Comparison of ENCODE assay signal across 8 cellular contexts in the genomic region with DNA sequence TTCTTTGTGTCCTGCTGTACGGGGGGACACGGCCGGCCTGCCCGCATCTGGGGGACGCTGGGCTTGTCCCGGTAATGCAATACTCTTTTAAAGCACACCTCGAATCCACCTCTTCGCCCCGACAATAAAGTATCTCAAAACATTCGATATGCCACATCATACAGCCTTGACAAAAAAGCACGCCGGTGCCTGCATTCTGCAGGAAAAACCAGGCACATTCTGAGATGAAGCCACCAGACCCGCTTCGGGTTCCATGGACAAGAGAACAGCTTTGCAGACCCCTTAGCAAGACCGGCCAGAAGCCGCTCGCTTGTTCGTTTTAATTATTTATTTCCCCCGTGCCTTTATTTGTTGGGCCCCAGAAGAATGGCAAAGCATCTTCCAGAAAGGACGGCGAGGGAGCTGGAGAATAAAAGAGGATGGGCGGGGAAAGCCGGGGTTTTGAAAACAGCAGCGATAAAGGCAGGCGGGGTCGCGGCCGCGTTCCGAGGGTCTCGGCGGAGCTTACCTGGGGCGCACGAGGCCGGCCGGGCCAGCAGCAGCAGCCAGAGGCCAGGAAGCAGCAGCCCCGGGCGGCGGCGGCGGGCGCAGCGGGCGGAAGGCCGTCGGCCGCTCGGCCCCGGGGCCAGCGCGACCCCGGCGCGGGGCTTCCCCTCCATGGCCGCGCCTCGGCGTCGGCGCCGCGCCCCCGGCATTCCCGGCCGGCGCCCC. TPM values are rescaled to one million over a fixed set of nuclear protein-coding genes. Genes with fewer than 3 reads are reported as not detected.
DNase-seq lines count a peak whose midpoint lies in the region; ATAC-seq and TF ChIP-seq lines count a peak whose summit lies in the region.

No MANE protein-coding gene starts in this region.

- ATAC-seq in DND-41 (ENCODE audit: insufficient read depth, low read depth) (peak; percentile 4; the same call in 2 of the 3 replicates), GM21360 (IDR thresholded peaks at IDR 0.05; ENCODE audit: unreplicated experiment) (peak; percentile 53)
- ATAC-seq in activated CD8-positive, alpha-beta memory T cell treated with anti-CD3 and anti-CD28 coated beads, Interleukin-2, amount 10 ng/mL, durations not matched to agents 7 days and 5 days: peak; percentile 32

- no peaks in the 10 kb centered on the region for H3K9me3 Mint-ChIP-seq in activated CD8-positive, alpha-beta memory T cell treated with anti-CD3 and anti-CD28 coated beads, Interleukin-2, amount 10 ng/mL, durations not matched to agents 7 days and 5 days (ENCODE audit: low read depth)

- H3K4me3 Mint-ChIP-seq in activated CD8-positive, alpha-beta memory T cell treated with anti-CD3 and anti-CD28 coated beads, Interleukin-2, amount 10 ng/mL, durations not matched to agents 7 days and 5 days: peak overlapping the region; percentile 78

- no peak overlapping the region; the same call in 1 of the 2 replicates for H3K27ac ChIP-seq in DND-41 (ENCODE audit: low read length)
- no peak overlapping the region for H3K27ac ChIP-seq in iPS DF 6.9 (ENCODE audit: low read length)
- no peak overlapping the region for H3K27ac ChIP-seq in spleen

- TF ChIP-seq POLR2A in spleen (IDR thresholded peaks at IDR 0.05): no peak

- peak overlapping the region; percentile 79 for H2AFZ ChIP-seq in DND-41 (ENCODE audit: low read depth, low read length)

- peaks cover 16% of the 10 kb centered on the region for H3K27me3 ChIP-seq in DND-41 (ENCODE audit: insufficient read depth, low read length, poor library complexity)
- H3K27me3 ChIP-seq in iPS DF 6.9 (ENCODE audit: control insufficient read depth, insufficient read depth, low read length): no peaks in the 10 kb centered on the region
- peaks cover 0 to 48% (median 14%) of the 10 kb centered on the region in 7 donors for H3K27me3 ChIP-seq in spleen (replicated peaks in 1 of 7)

- H3K4me3 ChIP-seq in DND-41 (ENCODE audit: low read depth in 1 of 2, low read length in 2 of 2): peak overlapping the region; percentile 35 to 62; a peak in 3 of 4 replicates
- H3K4me3 ChIP-seq in iPS DF 6.9 (ENCODE audit: low read length): peak overlapping the region; percentile 56
- H3K4me3 ChIP-seq in spleen: peak overlapping the region; percentile 38 to 79 (median 52)

- no CpG with 5 or more reads among the region's 66 CpGs for WGBS in iPS DF 6.9 (ENCODE audit: insufficient coverage, insufficient read length)
- 1 to 2% (median 2%) methylated on average over 34 to 66 of the region's 66 CpGs for WGBS in spleen, 5 donors

- H3K9me3 ChIP-seq in DND-41 (ENCODE audit: insufficient read depth, low read length, severe bottlenecking) (no peaks in the 10 kb centered on the region), iPS DF 6.9 (ENCODE audit: control insufficient read depth, insufficient read depth, low read length) (no peaks in the 10 kb centered on the region), spleen (no peaks in the 10 kb centered on the region)

- no peaks in the 10 kb centered on the region for H3K36me3 Mint-ChIP-seq in activated CD8-positive, alpha-beta memory T cell treated with anti-CD3 and anti-CD28 coated beads, Interleukin-2, amount 10 ng/mL, durations not matched to agents 7 days and 5 days

- peak overlapping the region; percentile 89 for H3K4me2 ChIP-seq in DND-41 (ENCODE audit: insufficient read depth, low read length)

- H3K36me3 ChIP-seq in DND-41 (ENCODE audit: insufficient read depth, low read length): no peaks in the 10 kb centered on the region
- no peaks in the 10 kb centered on the region for H3K36me3 ChIP-seq in iPS DF 6.9 (ENCODE audit: control insufficient read depth, insufficient read depth, low read length)
- H3K36me3 ChIP-seq in spleen: no peaks in the 10 kb centered on the region

- no peaks in the 10 kb centered on the region for H4K20me1 ChIP-seq in DND-41 (ENCODE audit: insufficient read depth, low read length)

- intact Hi-C loops in spleen (cut with DNase I; ENCODE audit: low total_unique reads): no loop called here

- CTCF ChIA-PET in activated CD8-positive, alpha-beta memory T cell treated with anti-CD3 and anti-CD28 coated beads, Interleukin-2, amount 10 ng/mL, durations not matched to agents 7 days and 5 days (lab: Charles Lee): interaction anchor here (1.4 to 3.3 kb wide), 3 partner anchors 36 to 95 kb away, joined by 3 to 24 read pairs (median 5); no protein-coding TSS in a partner anchor

- H3K27ac Mint-ChIP-seq in activated CD8-positive, alpha-beta memory T cell treated with anti-CD3 and anti-CD28 coated beads, Interleukin-2, amount 10 ng/mL, durations not matched to agents 7 days and 5 days: peak overlapping the region; percentile 29

- DNase-seq in DND-41 (peak; percentile 35), HK-2 (ENCODE audit: unreplicated experiment) (peak; percentile 33), iPS DF 6.9 (ENCODE audit: low read depth, low spot score) (no peak), spleen (peak; percentile 77), GM19238 (ENCODE audit: insufficient read length, low spot score) (no peak), CD1c-positive myeloid dendritic cell (ENCODE audit: extremely low spot score) (no peak)
- DNase-seq in activated CD8-positive, alpha-beta memory T cell treated with anti-CD3 and anti-CD28 coated beads, Interleukin-2, amount 10 ng/mL, durations not matched to agents 7 days and 5 days: no peak

- peaks cover 52% of the 10 kb centered on the region for H3K27me3 Mint-ChIP-seq in activated CD8-positive, alpha-beta memory T cell treated with anti-CD3 and anti-CD28 coated beads, Interleukin-2, amount 10 ng/mL, durations not matched to agents 7 days and 5 days

- no peaks in the 10 kb centered on the region for H3K79me2 ChIP-seq in DND-41 (ENCODE audit: insufficient read depth, low read length)

- H3K4me1 ChIP-seq in DND-41 (ENCODE audit: insufficient read depth, low read length): peaks cover 18% of the 10 kb centered on the region
- peaks cover 7% of the 10 kb centered on the region for H3K4me1 ChIP-seq in iPS DF 6.9 (ENCODE audit: control insufficient read depth, insufficient read depth, low read length)
- peaks cover 4 to 22% (median 19%) of the 10 kb centered on the region in 6 donors for H3K4me1 ChIP-seq in spleen

- TF ChIP-seq CTCF in DND-41 (IDR thresholded peaks at IDR 0.05; ENCODE audit: borderline replicate concordance, extremely low read depth, low read length, poor library complexity, severe bottlenecking): no peak
- TF ChIP-seq CTCF in spleen (IDR thresholded peaks at IDR 0.05 in 8 of 11, conservative IDR thresholded peaks at IDR 0.05 in 3 of 11): no peak

- peak overlapping the region; percentile 60 for H3K9ac ChIP-seq in DND-41 (ENCODE audit: low read depth, low read length)

- peaks cover 14% of the 10 kb centered on the region for H3K4me1 Mint-ChIP-seq in activated CD8-positive, alpha-beta memory T cell treated with anti-CD3 and anti-CD28 coated beads, Interleukin-2, amount 10 ng/mL, durations not matched to agents 7 days and 5 days

RNA-seq across cellular contexts. Expression of gene KIAA1549, which starts 0.5 kb away (rescaled TPM):
- 1 to 10 TPM in 1 of 2 experiments, under 1 TPM in 1; 0.61 to 1.1 TPM for total RNA-seq in activated CD8-positive, alpha-beta memory T cell treated with anti-CD3 and anti-CD28 coated beads, Interleukin-2, amount 10 ng/mL, durations not matched to agents 7 days and 5 days
- total RNA-seq in spleen: 1 to 10 TPM in 4 of 7 donors, under 1 TPM in 3; 0.67 to 1.8 (median 1.0) TPM
- polyA plus RNA-seq in spleen: under 1 TPM; 0.03 to 0.10 (median 0.09) TPM

RNA-seq across cellular contexts. Expression of gene ZC3HAV1L, which starts 55.1 kb away (rescaled TPM):
- total RNA-seq in activated CD8-positive, alpha-beta memory T cell treated with anti-CD3 and anti-CD28 coated beads, Interleukin-2, amount 10 ng/mL, durations not matched to agents 7 days and 5 days: 10 to 100 TPM; 15.7 to 17.9 TPM
- total RNA-seq in spleen: 10 to 100 TPM; 11.1 to 27.7 (median 12.9) TPM
- under 1 TPM; 0.08 to 0.93 (median 0.15) TPM for polyA plus RNA-seq in spleen

Comparison
In these comparisons a context has a peak if more than half of its experiments do, and no peak if none do; other contexts are left out.
1. DNase-seq: peak in DND-41 (single experiment), HK-2 (single experiment) and spleen (single experiment); none in activated CD8-positive, alpha-beta memory T cell treated with anti-CD3 and anti-CD28 coated beads, Interleukin-2, amount 10 ng/mL, durations not matched to agents 7 days and 5 days (single experiment), iPS DF 6.9 (single experiment), GM19238 (single experiment) and CD1c-positive myeloid dendritic cell (single experiment).
2. Peak in every context shown above with its lines, with median percentiles within 50 percentile points of each other: ATAC-seq and H3K4me3 ChIP-seq.